Comparison of ENCODE assay signal across 8 cellular contexts in genomic region chr4:138035781-138036258, GRCh38.
DNase-seq lines count a peak whose midpoint lies in the region; ATAC-seq and TF ChIP-seq lines count a peak whose summit lies in the region.

No MANE protein-coding gene starts in this region.

- H3K36me3 ChIP-seq in SJSA1 (no peaks in the 10 kb centered on the region), esophagus squamous epithelium (no peaks in the 10 kb centered on the region)

- H3K4me3 ChIP-seq in SJSA1: no peak overlapping the region
- H3K4me3 ChIP-seq in esophagus squamous epithelium: no peak overlapping the region
- H3K4me3 ChIP-seq in lower leg skin (ENCODE audit: low read depth, poor library complexity, severe bottlenecking): no peak overlapping the region

- no peaks in the 10 kb centered on the region for H3K4me1 Mint-ChIP-seq in activated naive CD8-positive, alpha-beta T cell treated with anti-CD3 and anti-CD28 coated beads, Interleukin-2, amount 50 U/mL, for 24 hours
- H3K4me1 Mint-ChIP-seq in activated naive CD8-positive, alpha-beta T cell treated with anti-CD3 and anti-CD28 coated beads for 36 hours: no peaks in the 10 kb centered on the region
- H3K4me1 Mint-ChIP-seq in nephron progenitor cell: peaks cover 11% of the 10 kb centered on the region

- POLR2A ChIA-PET in HEK293T (lab: Yijun Ruan, JAX): interaction anchor here (0.9 kb wide), 1 partner anchor 55 kb away, joined by 3 read pairs; no protein-coding TSS in a partner anchor

- H3K9me3 Mint-ChIP-seq in activated naive CD8-positive, alpha-beta T cell treated with anti-CD3 and anti-CD28 coated beads, Interleukin-2, amount 50 U/mL, for 24 hours: no peaks in the 10 kb centered on the region
- no peaks in the 10 kb centered on the region for H3K9me3 Mint-ChIP-seq in activated naive CD8-positive, alpha-beta T cell treated with anti-CD3 and anti-CD28 coated beads for 36 hours
- H3K9me3 Mint-ChIP-seq in nephron progenitor cell: no peaks in the 10 kb centered on the region

- TF ChIP-seq CTCF in LNCAP (IDR thresholded peaks at IDR 0.05) (peak; percentile 57; the same call in 1 of the 2 replicates), esophagus squamous epithelium (IDR thresholded peaks at IDR 0.05) (peak in 5 of 6 experiments; percentile 43 to 74 (median 52)), nephron progenitor cell (IDR thresholded peaks at IDR 0.05) (peak; percentile 51), lower leg skin (IDR thresholded peaks at IDR 0.05) (no peak)

- no peak overlapping the region for H3K4me3 Mint-ChIP-seq in activated naive CD8-positive, alpha-beta T cell treated with anti-CD3 and anti-CD28 coated beads, Interleukin-2, amount 50 U/mL, for 24 hours
- H3K4me3 Mint-ChIP-seq in activated naive CD8-positive, alpha-beta T cell treated with anti-CD3 and anti-CD28 coated beads for 36 hours: no peak overlapping the region
- H3K4me3 Mint-ChIP-seq in nephron progenitor cell: no peak overlapping the region

- H3K9me3 ChIP-seq in SJSA1 (replicated peaks) (no peaks in the 10 kb centered on the region), esophagus squamous epithelium (no peaks in the 10 kb centered on the region)

- no peaks in the 10 kb centered on the region for H3K27me3 Mint-ChIP-seq in activated naive CD8-positive, alpha-beta T cell treated with anti-CD3 and anti-CD28 coated beads, Interleukin-2, amount 50 U/mL, for 24 hours
- H3K27me3 Mint-ChIP-seq in activated naive CD8-positive, alpha-beta T cell treated with anti-CD3 and anti-CD28 coated beads for 36 hours: no peaks in the 10 kb centered on the region
- no peaks in the 10 kb centered on the region for H3K27me3 Mint-ChIP-seq in nephron progenitor cell (ENCODE audit: low read depth, poor library complexity)

- CTCF ChIA-PET in HEK293T (lab: Yijun Ruan, JAX): interaction anchor here (0.7 to 2.1 kb wide), 11 partner anchors 11 to 902 kb away, joined by 3 to 34 read pairs (median 4); no protein-coding TSS in a partner anchor

- whole genome bisulfite sequencing in esophagus squamous epithelium, 2 donors: 38 to 50% methylated on average over 1 of the region's 1 CpG
- WGBS in lower leg skin, 2 donors: 57 to 62% methylated on average over 1 of the region's 1 CpG

- TF ChIP-seq POLR2A in esophagus squamous epithelium (IDR thresholded peaks at IDR 0.05): no peak
- TF ChIP-seq POLR2A in lower leg skin (IDR thresholded peaks at IDR 0.05): no peak

- intact Hi-C loops in esophagus squamous epithelium (cut with DNase I) (loop anchor here (5.0 kb wide), 1 partner anchor 51 kb away; no protein-coding TSS in a partner anchor), lower leg skin (cut with DNase I; ENCODE audit: low total_unique reads) (loop anchor here (10.0 kb wide), 1 partner anchor 649 kb away; no protein-coding TSS in a partner anchor)

- H3K27me3 ChIP-seq in SJSA1 (replicated peaks) (no peaks in the 10 kb centered on the region), esophagus squamous epithelium (no peaks in the 10 kb centered on the region)

- ATAC-seq in activated naive CD8-positive, alpha-beta T cell treated with anti-CD3 and anti-CD28 coated beads, Interleukin-2, amount 50 U/mL, for 24 hours: peak; percentile 33

- H3K27ac ChIP-seq in SJSA1: peak overlapping the region; percentile 14; the same call in 1 of the 2 replicates
- H3K27ac ChIP-seq in esophagus squamous epithelium: peak overlapping the region; percentile 37 to 71 (median 66)

- H3K36me3 Mint-ChIP-seq in activated naive CD8-positive, alpha-beta T cell treated with anti-CD3 and anti-CD28 coated beads, Interleukin-2, amount 50 U/mL, for 24 hours (ENCODE audit: low read depth): no peaks in the 10 kb centered on the region
- H3K36me3 Mint-ChIP-seq in activated naive CD8-positive, alpha-beta T cell treated with anti-CD3 and anti-CD28 coated beads for 36 hours: no peaks in the 10 kb centered on the region
- no peaks in the 10 kb centered on the region for H3K36me3 Mint-ChIP-seq in nephron progenitor cell (ENCODE audit: low read depth)

- H3K27ac Mint-ChIP-seq in activated naive CD8-positive, alpha-beta T cell treated with anti-CD3 and anti-CD28 coated beads, Interleukin-2, amount 50 U/mL, for 24 hours: no peak overlapping the region
- H3K27ac Mint-ChIP-seq in activated naive CD8-positive, alpha-beta T cell treated with anti-CD3 and anti-CD28 coated beads for 36 hours: no peak overlapping the region
- H3K27ac Mint-ChIP-seq in nephron progenitor cell: no peak overlapping the region

- H3K4me1 ChIP-seq in SJSA1 (replicated peaks): peaks cover 17% of the 10 kb centered on the region
- peaks cover 0 to 49% (median 14%) of the 10 kb centered on the region in 3 donors for H3K4me1 ChIP-seq in esophagus squamous epithelium

- no peak for DNase-seq in activated naive CD8-positive, alpha-beta T cell treated with anti-CD3 and anti-CD28 coated beads, Interleukin-2, amount 50 U/mL, for 24 hours
- DNase-seq in activated naive CD8-positive, alpha-beta T cell treated with anti-CD3 and anti-CD28 coated beads for 36 hours: no peak
- DNase-seq in HEK293T (ENCODE audit: extremely low spot score): peak; percentile 65
- DNase-seq in SJSA1 (ENCODE audit: low read depth in 1 of 2, low spot score in 2 of 2): peak in 1 of 2 experiments; percentile 76
- no peak for DNase-seq in esophagus squamous epithelium (lab: John Stamatoyannopoulos, UW)
- peak; percentile 16 for DNase-seq in nephron progenitor cell
- no peak for DNase-seq in lower leg skin (ENCODE audit: low spot score in 2 of 2)

TF ChIP-seq in HEK293T, 16 proteins besides CTCF, POLR2A, EP300 and RAD21:
- TF ChIP-seq SUZ12 (IDR thresholded peaks at IDR 0.05) (no peak), HDGF (IDR thresholded peaks at IDR 0.05; ENCODE audit: borderline replicate concordance) (no peak), CTBP1 (IDR thresholded peaks at IDR 0.05; ENCODE audit: borderline replicate concordance) (no peak), FOXM1 (IDR thresholded peaks at IDR 0.05; ENCODE audit: borderline replicate concordance) (no peak), PKNOX1 (IDR thresholded peaks at IDR 0.05) (no peak), LEF1 (IDR thresholded peaks at IDR 0.05; ENCODE audit: borderline replicate concordance) (no peak)
TF ChIP-seq in HEK293T: peak in this region for 0.

Comparison
In these comparisons a context has a peak if more than half of its experiments do, and no peak if none do; other contexts are left out.
1. DNase-seq: peak in HEK293T (single experiment) and nephron progenitor cell (single experiment); none in activated naive CD8-positive, alpha-beta T cell treated with anti-CD3 and anti-CD28 coated beads, Interleukin-2, amount 50 U/mL, for 24 hours (single experiment), activated naive CD8-positive, alpha-beta T cell treated with anti-CD3 and anti-CD28 coated beads for 36 hours (single experiment), esophagus squamous epithelium (single experiment) and lower leg skin (0 of 2).
2. CTCF ChIP-seq: peak in LNCAP (single experiment), esophagus squamous epithelium (5 of 6) and nephron progenitor cell (single experiment); none in lower leg skin (0 of 3).